In genomic region chr19:7535993-7536685, GRCh38 we compare ENCODE assay signal across 1 cellular context.
A peak's percentile ranks its signal among the peaks of the same experiment; 100 is the strongest.
TF ChIP-seq lines count a peak whose summit lies in the region.

No MANE protein-coding gene starts in this region.

TF ChIP-seq in K562, 482 proteins besides CTCF, POLR2A, EP300 and RAD21:
- TF ChIP-seq SMARCE1 (IDR thresholded peaks at IDR 0.05) (no peak), PHF8 (IDR thresholded peaks at IDR 0.05; ENCODE audit: borderline replicate concordance, low read length) (no peak), HNRNPH1 (optimal IDR thresholded peaks at IDR 0.05; ENCODE audit: low read depth, low read length) (no peak), ZNF785 (CRISPR knock-in tag; IDR thresholded peaks at IDR 0.05) (no peak), ZNF668 (CRISPR knock-in tag; IDR thresholded peaks at IDR 0.05) (no peak), ELK1 (CRISPR knock-in tag; IDR thresholded peaks at IDR 0.05) (no peak), RFX5 (IDR thresholded peaks at IDR 0.05; ENCODE audit: low read depth, low read length) (no peak), TFAP4 (CRISPR knock-in tag; IDR thresholded peaks at IDR 0.05; ENCODE audit: borderline replicate concordance) (no peak), CCAR2 (IDR thresholded peaks at IDR 0.05; ENCODE audit: low read depth, low read length) (no peak), HMG20B (CRISPR knock-in tag; IDR thresholded peaks at IDR 0.05) (no peak), CREB5 (CRISPR knock-in tag; IDR thresholded peaks at IDR 0.05) (no peak), XRCC3 (IDR thresholded peaks at IDR 0.05) (no peak), CREB1 (IDR thresholded peaks at IDR 0.05) (no peak), CREB1 (CRISPR knock-in tag; IDR thresholded peaks at IDR 0.05) (no peak), NFIX (CRISPR knock-in tag; IDR thresholded peaks at IDR 0.05; ENCODE audit: low read depth) (no peak), ZBTB1 (CRISPR knock-in tag; IDR thresholded peaks at IDR 0.05; ENCODE audit: borderline replicate concordance, low read depth) (no peak), ZBTB7A (IDR thresholded peaks at IDR 0.05; ENCODE audit: borderline replicate concordance, control insufficient read depth, low read depth, low read length) (peak; percentile 49; the same call in 1 of the 2 replicates), ZNF655 (CRISPR knock-in tag; IDR thresholded peaks at IDR 0.05) (no peak), SMARCA5 (IDR thresholded peaks at IDR 0.05) (peak; percentile 10; the same call in 1 of the 2 replicates), RBFOX2 (IDR thresholded peaks at IDR 0.05; ENCODE audit: low read depth, low read length) (no peak), ZNF140 (CRISPR knock-in tag; IDR thresholded peaks at IDR 0.05) (no peak), SP2 (IDR thresholded peaks at IDR 0.05; ENCODE audit: extremely low read depth, low read depth, low read length, poor library complexity, severe bottlenecking) (no peak), ZNF77 (CRISPR knock-in tag; IDR thresholded peaks at IDR 0.05) (no peak), ZNF133 (CRISPR knock-in tag; IDR thresholded peaks at IDR 0.05) (no peak), ZNF282 (CRISPR knock-in tag; IDR thresholded peaks at IDR 0.05) (0 out of 2 replicates have a peak, but pooled peaks have one; percentile 66), SIX5 (IDR thresholded peaks at IDR 0.05; ENCODE audit: borderline replicate concordance in 1 of 2, insufficient read depth in 1 of 2, low read depth in 1 of 2, low read length in 2 of 2) (no peak), NKRF (IDR thresholded peaks at IDR 0.05; ENCODE audit: borderline replicate concordance) (peak; percentile 1; the same call in 1 of the 2 replicates), NCOA4 (IDR thresholded peaks at IDR 0.05; ENCODE audit: partially characterized antibody) (no peak), RFX1 (IDR thresholded peaks at IDR 0.05) (no peak), TARDBP (IDR thresholded peaks at IDR 0.05) (no peak), ELF2 (CRISPR knock-in tag; IDR thresholded peaks at IDR 0.05) (0 out of 2 replicates have a peak, but pooled peaks have one; percentile 3), FOXK2 (conservative IDR thresholded peaks at IDR 0.05 in 1 of 2, IDR thresholded peaks at IDR 0.05 in 1 of 2; ENCODE audit: low read depth in 2 of 2) (no peak), TAF7 (tag; IDR thresholded peaks at IDR 0.05) (no peak), ZNF398 (CRISPR knock-in tag; IDR thresholded peaks at IDR 0.05) (no peak), SLC30A9 (CRISPR knock-in tag; IDR thresholded peaks at IDR 0.05) (no peak), KDM1A (IDR thresholded peaks at IDR 0.05) (0 out of 4 replicates have a peak, but pooled peaks of 1 of the 2 experiments have one; percentile 0), ZNF518B (CRISPR knock-in tag; IDR thresholded peaks at IDR 0.05) (no peak), MCM3 (IDR thresholded peaks at IDR 0.05) (no peak), RBM17 (IDR thresholded peaks at IDR 0.05; ENCODE audit: borderline replicate concordance, low read depth, low read length) (no peak), RBM25 (IDR thresholded peaks at IDR 0.05; ENCODE audit: low read depth, low read length, severe bottlenecking) (no peak), BRCA1 (IDR thresholded peaks at IDR 0.05) (no peak), BRCA1 (CRISPR knock-in tag; IDR thresholded peaks at IDR 0.05) (no peak), ZNF311 (CRISPR knock-in tag; IDR thresholded peaks at IDR 0.05) (no peak), ZBTB43 (CRISPR knock-in tag; IDR thresholded peaks at IDR 0.05) (no peak), MLX (CRISPR knock-in tag; conservative IDR thresholded peaks at IDR 0.05) (no peak), SPI1 (IDR thresholded peaks at IDR 0.05; ENCODE audit: borderline replicate concordance, low read depth, low read length) (no peak), TAL1 (IDR thresholded peaks at IDR 0.05) (no peak)
TF ChIP-seq in K562: peak in this region for 6.
